ENCODE assay signal across 13 cellular contexts in the genomic region with DNA sequence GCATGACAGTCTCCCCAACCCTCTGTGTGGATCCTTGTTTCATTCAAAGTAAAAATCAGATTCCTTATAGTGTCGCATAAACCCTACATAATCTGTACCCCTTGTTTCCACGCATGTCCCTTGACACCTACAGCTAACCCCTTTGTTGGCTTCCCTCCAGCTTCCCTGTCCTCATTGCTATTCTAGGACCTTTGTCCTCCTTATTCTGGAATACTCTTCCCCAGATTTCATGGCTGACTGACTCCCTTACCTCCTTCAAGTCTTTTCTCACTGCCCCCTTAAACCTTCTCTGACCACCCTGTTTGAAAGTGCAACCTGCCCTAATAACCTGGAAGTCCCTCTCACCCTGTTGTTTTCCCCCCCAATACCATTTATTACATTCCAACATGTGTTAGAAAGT. TPM values are rescaled to one million over a fixed set of nuclear protein-coding genes. Genes with fewer than 3 reads are reported as not detected.
A peak's percentile ranks its signal among the peaks of the same experiment; 100 is the strongest.
DNase-seq lines count a peak whose midpoint lies in the region; ATAC-seq and FAIRE-seq lines count a peak whose summit lies in the region.
"Had no signal": no experiment of that assay in that cellular context is flagged by ENCODE, and none has a peak within 500 bp of the region (broad histone marks: within the 10 kb centered on the region; RNA-seq: fewer than 3 reads in every experiment).

No MANE protein-coding gene starts in this region.

- H3K36me3 ChIP-seq in small intestine (ENCODE audit: control insufficient read depth in 2 of 2, insufficient read depth in 2 of 2, low read length in 2 of 2) = no peaks in the 10 kb centered on the region
- H3K36me3 ChIP-seq: vagina had no signal

- no peak for FAIRE-seq in small intestine (lab: Jason Lieb, UNC)
- FAIRE-seq: RCC 7860 had no signal

- peak overlapping the region; percentile 11 to 14 for H3K27ac ChIP-seq in small intestine (ENCODE audit: low read depth in 1 of 2, low read length in 1 of 2)
- H3K27ac ChIP-seq: vagina had no signal

- no peaks in the 10 kb centered on the region for H3K9me3 ChIP-seq in small intestine (ENCODE audit: control insufficient read depth, low read depth)
- H3K9me3 ChIP-seq: vagina had no signal

- intact Hi-C loops in activated T-helper 2 cell treated with anti-CD3 and anti-CD28 coated beads, Interferon-gamma antibody, Interleukin-2, Interleukin-4, amounts not matched to agents 10 μg/mL and 5 μg/mL and 100 μg/mL, durations not matched to agents 14 hours and 24 hours and 36 hours (cut with micrococcal nuclease) = no loop called here
- intact Hi-C loops in left colon (cut with DNase I, micrococcal nuclease) = no loop called here

- H3K27ac Mint-ChIP-seq in activated T-cell treated with anti-CD3 and anti-CD28 coated beads, Interleukin-2, amount 50 U/mL, for 24 hours = peak overlapping the region; percentile 65
- peak overlapping the region; percentile 32 for H3K27ac Mint-ChIP-seq in activated T-helper 2 cell treated with anti-CD3 and anti-CD28 coated beads, Interferon-gamma antibody, Interleukin-2, Interleukin-4, amounts not matched to agents 10 μg/mL and 5 μg/mL and 100 μg/mL, durations not matched to agents 14 hours and 24 hours and 36 hours
- H3K27ac Mint-ChIP-seq: activated CD4-positive, alpha-beta memory T cell treated with anti-CD3 and anti-CD28 coated beads, Interleukin-2, amount 10 ng/mL, durations not matched to agents 7 days and 5 days; activated naive CD4-positive, alpha-beta T cell treated with anti-CD3 and anti-CD28 coated beads, Interleukin-2, amount 50 U/mL, for 24 hours had no signal

- H3K4me1 ChIP-seq in small intestine (ENCODE audit: control insufficient read depth in 2 of 2, insufficient read depth in 1 of 2, low read depth in 1 of 2, low read length in 1 of 2) = peaks cover 9 to 10% of the 10 kb centered on the region in 2 donors

- H3K4me3 Mint-ChIP-seq in activated T-cell treated with anti-CD3 and anti-CD28 coated beads, Interleukin-2, amount 50 U/mL, for 24 hours = no peak overlapping the region
- peak overlapping the region; percentile 47 for H3K4me3 Mint-ChIP-seq in activated T-helper 2 cell treated with anti-CD3 and anti-CD28 coated beads, Interferon-gamma antibody, Interleukin-2, Interleukin-4, amounts not matched to agents 10 μg/mL and 5 μg/mL and 100 μg/mL, durations not matched to agents 14 hours and 24 hours and 36 hours (ENCODE audit: low read depth)
- H3K4me3 Mint-ChIP-seq: activated CD4-positive, alpha-beta memory T cell treated with anti-CD3 and anti-CD28 coated beads, Interleukin-2, amount 10 ng/mL, durations not matched to agents 7 days and 5 days; activated naive CD4-positive, alpha-beta T cell treated with anti-CD3 and anti-CD28 coated beads, Interleukin-2, amount 50 U/mL, for 24 hours had no signal

- peaks cover 10% of the 10 kb centered on the region for H3K36me3 Mint-ChIP-seq in activated T-cell treated with anti-CD3 and anti-CD28 coated beads, Interleukin-2, amount 50 U/mL, for 24 hours (ENCODE audit: low read depth)
- H3K36me3 Mint-ChIP-seq in activated T-helper 2 cell treated with anti-CD3 and anti-CD28 coated beads, Interferon-gamma antibody, Interleukin-2, Interleukin-4, amounts not matched to agents 10 μg/mL and 5 μg/mL and 100 μg/mL, durations not matched to agents 14 hours and 24 hours and 36 hours (ENCODE audit: low read depth) = peaks cover 26% of the 10 kb centered on the region

- peaks cover 52% of the 10 kb centered on the region for H3K4me1 Mint-ChIP-seq in activated T-cell treated with anti-CD3 and anti-CD28 coated beads, Interleukin-2, amount 50 U/mL, for 24 hours (ENCODE audit: low read depth)
- peaks cover 41% of the 10 kb centered on the region for H3K4me1 Mint-ChIP-seq in activated T-helper 2 cell treated with anti-CD3 and anti-CD28 coated beads, Interferon-gamma antibody, Interleukin-2, Interleukin-4, amounts not matched to agents 10 μg/mL and 5 μg/mL and 100 μg/mL, durations not matched to agents 14 hours and 24 hours and 36 hours (ENCODE audit: low read depth)

- ATAC-seq in left colon = peak; percentile 21

- no peak for DNase-seq in activated T-cell treated with anti-CD3 and anti-CD28 coated beads, Interleukin-2, amount 50 U/mL, for 24 hours
- DNase-seq in activated T-cell treated with anti-CD3 and anti-CD28 coated beads for 4 hours = no peak
- no peak for DNase-seq in activated T-helper 2 cell treated with anti-CD3 and anti-CD28 coated beads, Interferon-gamma antibody, Interleukin-2, Interleukin-4, amounts not matched to agents 10 μg/mL and 5 μg/mL and 100 μg/mL, durations not matched to agents 14 hours and 24 hours and 36 hours (ENCODE audit: low spot score)
- DNase-seq in left colon = peak; percentile 50 to 53
- peak; percentile 82 for DNase-seq in small intestine
- DNase-seq in Ammon's horn (ENCODE audit: low spot score) = no peak
- no peak for DNase-seq in NCI-H2171 treated with DMSO at 0.1 percent for 48 hours (lab: John Stamatoyannopoulos, UW)
- DNase-seq in amniotic stem cell (lab: John Stamatoyannopoulos, UW) = no peak
- DNase-seq: activated CD4-positive, alpha-beta memory T cell treated with anti-CD3 and anti-CD28 coated beads, Interleukin-2, amount 10 ng/mL, durations not matched to agents 7 days and 5 days; EL had no signal

- H3K9me3 Mint-ChIP-seq in activated T-cell treated with anti-CD3 and anti-CD28 coated beads, Interleukin-2, amount 50 U/mL, for 24 hours = no peaks in the 10 kb centered on the region
- no peaks in the 10 kb centered on the region for H3K9me3 Mint-ChIP-seq in activated T-helper 2 cell treated with anti-CD3 and anti-CD28 coated beads, Interferon-gamma antibody, Interleukin-2, Interleukin-4, amounts not matched to agents 10 μg/mL and 5 μg/mL and 100 μg/mL, durations not matched to agents 14 hours and 24 hours and 36 hours
- H3K9me3 Mint-ChIP-seq: activated CD4-positive, alpha-beta memory T cell treated with anti-CD3 and anti-CD28 coated beads, Interleukin-2, amount 10 ng/mL, durations not matched to agents 7 days and 5 days; activated naive CD4-positive, alpha-beta T cell treated with anti-CD3 and anti-CD28 coated beads, Interleukin-2, amount 50 U/mL, for 24 hours had no signal

- no peaks in the 10 kb centered on the region for H3K27me3 ChIP-seq in small intestine (ENCODE audit: control insufficient read depth in 2 of 2, insufficient read depth in 2 of 2, low read length in 2 of 2)
- H3K27me3 ChIP-seq: vagina had no signal

- peak overlapping the region in 1 of 2 donors; percentile 29 for H3K4me3 ChIP-seq in small intestine (ENCODE audit: low read depth in 1 of 2, low read length in 2 of 2)
- H3K4me3 ChIP-seq: vagina had no signal

- WGBS in small intestine, 3 donors = 15 to 63% (median 31%) methylated on average over 2 of the region's 2 CpGs

- H3K27me3 Mint-ChIP-seq in activated T-cell treated with anti-CD3 and anti-CD28 coated beads, Interleukin-2, amount 50 U/mL, for 24 hours = no peaks in the 10 kb centered on the region
- H3K27me3 Mint-ChIP-seq in activated T-helper 2 cell treated with anti-CD3 and anti-CD28 coated beads, Interferon-gamma antibody, Interleukin-2, Interleukin-4, amounts not matched to agents 10 μg/mL and 5 μg/mL and 100 μg/mL, durations not matched to agents 14 hours and 24 hours and 36 hours (ENCODE audit: low read depth) = no peaks in the 10 kb centered on the region
- H3K27me3 Mint-ChIP-seq: activated CD4-positive, alpha-beta memory T cell treated with anti-CD3 and anti-CD28 coated beads, Interleukin-2, amount 10 ng/mL, durations not matched to agents 7 days and 5 days; activated naive CD4-positive, alpha-beta T cell treated with anti-CD3 and anti-CD28 coated beads, Interleukin-2, amount 50 U/mL, for 24 hours had no signal

RNA-seq across cellular contexts. Expression of gene RNF11, which starts 4.0 kb away (rescaled TPM):
- total RNA-seq in activated T-helper 2 cell treated with anti-CD3 and anti-CD28 coated beads, Interferon-gamma antibody, Interleukin-2, Interleukin-4, amounts not matched to agents 10 μg/mL and 5 μg/mL and 100 μg/mL, durations not matched to agents 14 hours and 24 hours and 36 hours = 64.8 and 65.6 TPM in 2 replicates
- 100 to 1,000 TPM in 1 of 2 donors, 10 to 100 TPM in 1; 69.6 to 109 TPM for total RNA-seq in left colon
- 10 to 100 TPM; 41.9 to 88.6 (median 74.6) TPM for polyA plus RNA-seq in small intestine

Comparison
In these comparisons a context has a peak if more than half of its experiments do, and no peak if none do; other contexts are left out.
1. DNase-seq: peak in left colon (2 of 2) and small intestine (single experiment); none in activated T-cell treated with anti-CD3 and anti-CD28 coated beads, Interleukin-2, amount 50 U/mL, for 24 hours (single experiment), activated T-cell treated with anti-CD3 and anti-CD28 coated beads for 4 hours (single experiment), activated T-helper 2 cell treated with anti-CD3 and anti-CD28 coated beads, Interferon-gamma antibody, Interleukin-2, Interleukin-4, amounts not matched to agents 10 μg/mL and 5 μg/mL and 100 μg/mL, durations not matched to agents 14 hours and 24 hours and 36 hours (single experiment), Ammon's horn (single experiment), NCI-H2171 treated with DMSO at 0.1 percent for 48 hours (single experiment) and amniotic stem cell (single experiment).